Comparison of ENCODE assay signal across 25 cellular contexts in the genomic region with DNA sequence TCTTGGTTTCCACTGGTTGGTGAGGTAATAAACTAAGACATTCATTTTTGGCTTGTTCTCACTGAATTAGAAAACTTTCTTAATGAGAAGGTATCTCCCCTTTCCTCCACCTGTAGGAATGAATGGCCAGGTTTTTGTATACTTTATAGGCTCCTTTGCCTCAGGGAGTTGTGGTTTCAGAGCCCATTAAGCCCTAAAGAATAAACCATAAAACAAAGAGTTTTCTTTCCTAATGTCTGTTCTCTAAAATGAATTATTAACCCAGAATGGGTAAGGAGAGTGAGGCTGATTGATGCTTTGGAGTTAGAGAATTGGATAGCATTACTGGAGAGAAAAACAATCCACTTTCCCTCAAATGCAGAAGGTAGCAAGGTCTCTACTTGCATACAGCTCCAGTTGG.
"Had no signal": no experiment of that assay in that cellular context is flagged by ENCODE, and none has a peak within 500 bp of the region (broad histone marks: within the 10 kb centered on the region; RNA-seq: fewer than 3 reads in every experiment).

No MANE protein-coding gene starts in this region.

- H3K27ac Mint-ChIP-seq: activated CD4-positive, alpha-beta T cell treated with anti-CD3 and anti-CD28 coated beads, Interleukin-2, amount 10 ng/mL, durations not matched to agents 7 days and 5 days; activated naive CD4-positive, alpha-beta T cell treated with anti-CD3 and anti-CD28 coated beads, Interleukin-2, amount 50 U/mL, for 24 hours; activated T-helper 1 cell treated with anti-CD3 and anti-CD28 coated beads, Interleukin-12 subunit alpha, Interleukin-12 subunit beta, Interleukin-2, Interleukin-4 antibody, amounts not matched to agents 30 ng/mL and 10 ng/mL and 1 ng/mL, durations not matched to agents 14 hours and 24 hours and 36 hours had no signal

- H2AFZ ChIP-seq: hepatocyte had no signal

- H3K4me3 ChIP-seq: adrenal gland, ascending aorta, hepatocyte, mucosa of descending colon, upper lobe of left lung had no signal

- H3K4me2 ChIP-seq: hepatocyte had no signal

- H3K27me3 ChIP-seq: adrenal gland, ascending aorta, brain microvascular endothelial cell, hepatocyte, upper lobe of left lung had no signal

- H3K27ac ChIP-seq: adrenal gland, ascending aorta, brain microvascular endothelial cell, hepatocyte, upper lobe of left lung, WERI-Rb-1 had no signal

- H3K4me3 Mint-ChIP-seq: activated CD4-positive, alpha-beta T cell treated with anti-CD3 and anti-CD28 coated beads, Interleukin-2, amount 10 ng/mL, durations not matched to agents 7 days and 5 days; activated naive CD4-positive, alpha-beta T cell treated with anti-CD3 and anti-CD28 coated beads, Interleukin-2, amount 50 U/mL, for 24 hours; activated T-helper 1 cell treated with anti-CD3 and anti-CD28 coated beads, Interleukin-12 subunit alpha, Interleukin-12 subunit beta, Interleukin-2, Interleukin-4 antibody, amounts not matched to agents 30 ng/mL and 10 ng/mL and 1 ng/mL, durations not matched to agents 14 hours and 24 hours and 36 hours; immature natural killer cell; neural crest cell had no signal

- H3K4me1 Mint-ChIP-seq: activated CD4-positive, alpha-beta T cell treated with anti-CD3 and anti-CD28 coated beads, Interleukin-2, amount 10 ng/mL, durations not matched to agents 7 days and 5 days; activated naive CD4-positive, alpha-beta T cell treated with anti-CD3 and anti-CD28 coated beads, Interleukin-2, amount 50 U/mL, for 24 hours; immature natural killer cell had no signal

- H3K9me3 Mint-ChIP-seq: activated CD4-positive, alpha-beta T cell treated with anti-CD3 and anti-CD28 coated beads, Interleukin-2, amount 10 ng/mL, durations not matched to agents 7 days and 5 days; activated naive CD4-positive, alpha-beta T cell treated with anti-CD3 and anti-CD28 coated beads, Interleukin-2, amount 50 U/mL, for 24 hours; activated T-helper 1 cell treated with anti-CD3 and anti-CD28 coated beads, Interleukin-12 subunit alpha, Interleukin-12 subunit beta, Interleukin-2, Interleukin-4 antibody, amounts not matched to agents 30 ng/mL and 10 ng/mL and 1 ng/mL, durations not matched to agents 14 hours and 24 hours and 36 hours; immature natural killer cell; neural crest cell had no signal

- DNase-seq: activated CD4-positive, alpha-beta T cell treated with anti-CD3 and anti-CD28 coated beads, Interleukin-2, amount 10 ng/mL, durations not matched to agents 7 days and 5 days; activated CD4-positive, CD25-positive, alpha-beta regulatory T cell treated with anti-CD3 and anti-CD28 coated beads, Interleukin-2, amount 50 U/mL, for 72 hours; activated CD8-positive, alpha-beta memory T cell treated with anti-CD3 and anti-CD28 coated beads, Interleukin-2, amount 50 U/mL, for 48 hours; activated gamma-delta T cell treated with Interleukin-2 at 50 U/mL for 16 hours; adrenal gland; brain microvascular endothelial cell; central memory CD4-positive, alpha-beta T cell; dermis blood vessel endothelial cell; effector CD8-positive, alpha-beta T cell; foreskin melanocyte; immature natural killer cell; mucosa of descending colon; occipital lobe; retina; stimulated activated CD4-positive, alpha-beta T cell treated with anti-CD3 and anti-CD28 coated beads, Interleukin-2, amount 100 ng/mL, for 48 hours; stimulated activated CD8-positive, alpha-beta memory T cell treated with anti-CD3 and anti-CD28 coated beads, Interleukin-4, amount 100 ng/mL, for 48 hours; stimulated activated naive CD4-positive, alpha-beta T cell; T-helper 1 cell; upper lobe of left lung; WERI-Rb-1 had no signal

- H3K36me3 Mint-ChIP-seq: immature natural killer cell had no signal

- ATAC-seq: mucosa of descending colon had no signal

- H3K27me3 Mint-ChIP-seq: activated CD4-positive, alpha-beta T cell treated with anti-CD3 and anti-CD28 coated beads, Interleukin-2, amount 10 ng/mL, durations not matched to agents 7 days and 5 days; activated naive CD4-positive, alpha-beta T cell treated with anti-CD3 and anti-CD28 coated beads, Interleukin-2, amount 50 U/mL, for 24 hours had no signal

- H3K36me3 ChIP-seq: adrenal gland, ascending aorta, brain microvascular endothelial cell, upper lobe of left lung, WERI-Rb-1 had no signal

- H3K9me3 ChIP-seq: adrenal gland, ascending aorta, mucosa of descending colon, upper lobe of left lung had no signal
